ENCODE assay signal across 26 cellular contexts in genomic region chr13:85544756-85545155, GRCh38.
"Had no signal": no experiment of that assay in that cellular context is flagged by ENCODE, and none has a peak within 500 bp of the region (broad histone marks: within the 10 kb centered on the region; RNA-seq: fewer than 3 reads in every experiment).

No MANE protein-coding gene starts in this region.

- ATAC-seq: activated CD4-positive, CD25-positive, alpha-beta regulatory T cell treated with anti-CD3 and anti-CD28 coated beads, Interleukin-2, amount 50 U/mL, for 24 hours; activated CD8-positive, alpha-beta memory T cell treated with anti-CD3 and anti-CD28 coated beads, Interleukin-2, amount 10 ng/mL, durations not matched to agents 7 days and 5 days; activated CD8-positive, alpha-beta T cell treated with anti-CD3 and anti-CD28 coated beads for 36 hours; gastrocnemius medialis; heart left ventricle; left cardiac atrium; natural killer cell treated with Interleukin-12 subunit alpha and Interleukin-12 subunit beta and Interleukin-15 and Interleukin-18, amount 100 ng/mL, for 72 hours; pancreas; psoas muscle; stimulated activated effector memory CD8-positive, alpha-beta T cell treated with anti-CD3 and anti-CD28 coated beads, Interleukin-12 subunit alpha, Interleukin-12 subunit beta, amount 100 ng/mL, for 72 hours had no signal

- DNase-seq: activated CD4-positive, alpha-beta T cell treated with anti-CD3 and anti-CD28 coated beads, Interleukin-2, amount 10 ng/mL, durations not matched to agents 7 days and 5 days; activated CD8-positive, alpha-beta memory T cell treated with anti-CD3 and anti-CD28 coated beads, Interleukin-2, amount 10 ng/mL, durations not matched to agents 7 days and 5 days; activated CD8-positive, alpha-beta T cell treated with anti-CD3 and anti-CD28 coated beads for 36 hours; activated effector memory CD4-positive, alpha-beta T cell treated with anti-CD3 and anti-CD28 coated beads, Interleukin-2, amount 50 U/mL, for 16 hours; activated naive CD4-positive, alpha-beta T cell treated with anti-CD3 and anti-CD28 coated beads, Interleukin-2, amount 10 ng/mL, durations not matched to agents 7 days and 5 days; activated T-cell treated with anti-CD3 and anti-CD28 coated beads for 4 hours; amygdala; cerebellar nuclear complex; esophagus squamous epithelium; gastrocnemius medialis; heart left ventricle; islet precursor cell; left cardiac atrium; pancreas; psoas muscle; spleen; stomach had no signal

- H3K9me3 ChIP-seq: gastrocnemius medialis, pancreas, psoas muscle, suprapubic skin had no signal

- H3K27me3 ChIP-seq: esophagus squamous epithelium, gastrocnemius medialis, heart left ventricle, pancreas, right atrium auricular region, spleen, stomach, suprapubic skin, tibial nerve had no signal

- H3K4me1 ChIP-seq: esophagus squamous epithelium, gastrocnemius medialis, heart left ventricle, pancreas, psoas muscle, right atrium auricular region, spleen, stomach, suprapubic skin, tibial nerve had no signal

- H3K36me3 Mint-ChIP-seq: activated CD8-positive, alpha-beta memory T cell treated with anti-CD3 and anti-CD28 coated beads, Interleukin-2, amount 10 ng/mL, durations not matched to agents 7 days and 5 days; activated naive CD4-positive, alpha-beta T cell treated with anti-CD3 and anti-CD28 coated beads, Interleukin-2, amount 10 ng/mL, durations not matched to agents 7 days and 5 days; memory B cell; stimulated activated effector memory CD8-positive, alpha-beta T cell treated with anti-CD3 and anti-CD28 coated beads, Interleukin-12 subunit alpha, Interleukin-12 subunit beta, amount 100 ng/mL, for 72 hours had no signal

- H3K27ac Mint-ChIP-seq: activated CD4-positive, alpha-beta T cell treated with anti-CD3 and anti-CD28 coated beads, Interleukin-2, amount 10 ng/mL, durations not matched to agents 7 days and 5 days; activated CD8-positive, alpha-beta memory T cell treated with anti-CD3 and anti-CD28 coated beads, Interleukin-2, amount 10 ng/mL, durations not matched to agents 7 days and 5 days; activated CD8-positive, alpha-beta T cell treated with anti-CD3 and anti-CD28 coated beads for 36 hours; activated naive CD4-positive, alpha-beta T cell treated with anti-CD3 and anti-CD28 coated beads, Interleukin-2, amount 10 ng/mL, durations not matched to agents 7 days and 5 days; memory B cell; natural killer cell treated with Interleukin-12 subunit alpha and Interleukin-12 subunit beta and Interleukin-15 and Interleukin-18, amount 100 ng/mL, for 72 hours; stimulated activated effector memory CD8-positive, alpha-beta T cell treated with anti-CD3 and anti-CD28 coated beads, Interleukin-12 subunit alpha, Interleukin-12 subunit beta, amount 100 ng/mL, for 72 hours had no signal

- H3K27ac ChIP-seq: coronary artery, esophagus squamous epithelium, gastrocnemius medialis, heart left ventricle, pancreas, psoas muscle, right atrium auricular region, spleen, stomach, suprapubic skin, tibial nerve, VCaP had no signal

- H3K4me3 ChIP-seq: coronary artery, esophagus squamous epithelium, gastrocnemius medialis, heart left ventricle, pancreas, psoas muscle, right atrium auricular region, spleen, stomach, suprapubic skin, tibial nerve had no signal

- H3K4me3 Mint-ChIP-seq: activated CD4-positive, alpha-beta T cell treated with anti-CD3 and anti-CD28 coated beads, Interleukin-2, amount 10 ng/mL, durations not matched to agents 7 days and 5 days; activated CD8-positive, alpha-beta memory T cell treated with anti-CD3 and anti-CD28 coated beads, Interleukin-2, amount 10 ng/mL, durations not matched to agents 7 days and 5 days; activated CD8-positive, alpha-beta T cell treated with anti-CD3 and anti-CD28 coated beads for 36 hours; activated naive CD4-positive, alpha-beta T cell treated with anti-CD3 and anti-CD28 coated beads, Interleukin-2, amount 10 ng/mL, durations not matched to agents 7 days and 5 days; memory B cell; natural killer cell treated with Interleukin-12 subunit alpha and Interleukin-12 subunit beta and Interleukin-15 and Interleukin-18, amount 100 ng/mL, for 72 hours; stimulated activated effector memory CD8-positive, alpha-beta T cell treated with anti-CD3 and anti-CD28 coated beads, Interleukin-12 subunit alpha, Interleukin-12 subunit beta, amount 100 ng/mL, for 72 hours had no signal

- H3K4me1 Mint-ChIP-seq: activated CD8-positive, alpha-beta memory T cell treated with anti-CD3 and anti-CD28 coated beads, Interleukin-2, amount 10 ng/mL, durations not matched to agents 7 days and 5 days; memory B cell; stimulated activated effector memory CD8-positive, alpha-beta T cell treated with anti-CD3 and anti-CD28 coated beads, Interleukin-12 subunit alpha, Interleukin-12 subunit beta, amount 100 ng/mL, for 72 hours had no signal

- H3K27me3 Mint-ChIP-seq: activated CD4-positive, alpha-beta T cell treated with anti-CD3 and anti-CD28 coated beads, Interleukin-2, amount 10 ng/mL, durations not matched to agents 7 days and 5 days; activated CD8-positive, alpha-beta memory T cell treated with anti-CD3 and anti-CD28 coated beads, Interleukin-2, amount 10 ng/mL, durations not matched to agents 7 days and 5 days; activated CD8-positive, alpha-beta T cell treated with anti-CD3 and anti-CD28 coated beads for 36 hours; activated naive CD4-positive, alpha-beta T cell treated with anti-CD3 and anti-CD28 coated beads, Interleukin-2, amount 10 ng/mL, durations not matched to agents 7 days and 5 days; memory B cell; natural killer cell treated with Interleukin-12 subunit alpha and Interleukin-12 subunit beta and Interleukin-15 and Interleukin-18, amount 100 ng/mL, for 72 hours had no signal

- H3K9me3 Mint-ChIP-seq: activated CD8-positive, alpha-beta T cell treated with anti-CD3 and anti-CD28 coated beads for 36 hours had no signal

- H3K36me3 ChIP-seq: esophagus squamous epithelium, gastrocnemius medialis, heart left ventricle, pancreas, right atrium auricular region, spleen, stomach, suprapubic skin, tibial nerve had no signal
